26 cellular contexts compared by ENCODE assay signal in genomic region chr13:110211046-110211445, GRCh38.
A peak's percentile ranks its signal among the peaks of the same experiment; 100 is the strongest.
DNase-seq lines count a peak whose midpoint lies in the region; ATAC-seq, FAIRE-seq and TF ChIP-seq lines count a peak whose summit lies in the region.
"Had no signal": no experiment of that assay in that cellular context is flagged by ENCODE, and none has a peak within 500 bp of the region (broad histone marks: within the 10 kb centered on the region; RNA-seq: fewer than 3 reads in every experiment).

No MANE protein-coding gene starts in this region.

- H3K9ac ChIP-seq in BLaER1: no peak overlapping the region; the same call in 1 of the 2 replicates
- no peak overlapping the region for H3K9ac ChIP-seq in astrocyte (ENCODE audit: low read length)
- no peak overlapping the region for H3K9ac ChIP-seq in kidney (ENCODE audit: low read length in 2 of 2)
- H3K9ac ChIP-seq in smooth muscle cell (ENCODE audit: low read depth): no peak overlapping the region

- peaks cover 25% of the 10 kb centered on the region for H3K79me2 ChIP-seq in astrocyte (ENCODE audit: insufficient read depth, low read length)
- H3K79me2 ChIP-seq in smooth muscle cell (ENCODE audit: low read depth): peaks cover 68% of the 10 kb centered on the region

- H3K4me3 ChIP-seq in BLaER1 (no peak overlapping the region), astrocyte (ENCODE audit: insufficient read depth, low read depth, low read length) (no peak overlapping the region), kidney (ENCODE audit: low read length in 2 of 2) (no peak overlapping the region), smooth muscle cell (no peak overlapping the region)
- H3K4me3 ChIP-seq: A549, GM12878, GM23338 had no signal

- H3K9me3 ChIP-seq in BLaER1 (no peaks in the 10 kb centered on the region), astrocyte (ENCODE audit: insufficient read depth, low read depth, low read length) (no peaks in the 10 kb centered on the region), kidney (ENCODE audit: control insufficient read depth in 1 of 2, low read length in 2 of 2) (no peaks in the 10 kb centered on the region), smooth muscle cell (replicated peaks; ENCODE audit: low read depth) (no peaks in the 10 kb centered on the region)
- H3K9me3 ChIP-seq: A549, BE2C had no signal

- 96% methylated on average over 10 of the region's 10 CpGs for WGBS in smooth muscle cell (ENCODE audit: low lambda C conversion rate)

- intact Hi-C loops in kidney (cut with DNase I): no loop called here

- no peak overlapping the region for H2AFZ ChIP-seq in astrocyte (ENCODE audit: low read depth, low read length)
- H2AFZ ChIP-seq in smooth muscle cell (ENCODE audit: low read depth): no peak overlapping the region
- H2AFZ ChIP-seq: GM23338 had no signal

- no peak overlapping the region for H3K4me3 Mint-ChIP-seq in astrocyte (ENCODE audit: unreplicated experiment)
- H3K4me3 Mint-ChIP-seq: CD4-positive, CD25-positive, alpha-beta regulatory T cell; CD8-positive, alpha-beta memory T cell; GM23338; H9 had no signal

- TF ChIP-seq CTCF in astrocyte (IDR thresholded peaks at IDR 0.05; ENCODE audit: insufficient read depth, low read depth, low read length) (no peak), kidney (IDR thresholded peaks at IDR 0.05; ENCODE audit: borderline replicate concordance, extremely low read depth, insufficient read depth) (no peak), smooth muscle cell (IDR thresholded peaks at IDR 0.05; ENCODE audit: borderline replicate concordance, insufficient read depth, poor library complexity, severe bottlenecking) (no peak)

- peak overlapping the region; percentile 38 for H3K27ac Mint-ChIP-seq in astrocyte (ENCODE audit: unreplicated experiment)
- H3K27ac Mint-ChIP-seq: CD4-positive, CD25-positive, alpha-beta regulatory T cell; CD8-positive, alpha-beta memory T cell had no signal

- peaks cover 31% of the 10 kb centered on the region for H3K4me1 Mint-ChIP-seq in astrocyte (ENCODE audit: low read depth, unreplicated experiment)
- H3K4me1 Mint-ChIP-seq: CD4-positive, CD25-positive, alpha-beta regulatory T cell; CD8-positive, alpha-beta memory T cell had no signal

- DNase-seq in astrocyte (ENCODE audit: low read depth): no peak
- DNase-seq in kidney: peak; percentile 62
- no peak for DNase-seq in smooth muscle cell (lab: John Stamatoyannopoulos, UW; ENCODE audit: unreplicated experiment)
- DNase-seq in NCI-H2171 (lab: John Stamatoyannopoulos, UW): no peak
- no peak for DNase-seq in iPS-NIHi7 (ENCODE audit: extremely low spot score)
- DNase-seq in cerebellar cortex (ENCODE audit: low spot score): no peak
- DNase-seq: 8988T; ACHN; AML-193; BE2C; CD4-positive, CD25-positive, alpha-beta regulatory T cell; CD8-positive, alpha-beta memory T cell; DMS 273 treated with DMSO at 0.1 percent for 48 hours; DMS79; EL; GDM1; H9 had no signal

- H3K4me1 ChIP-seq in BLaER1 (peaks cover 36% of the 10 kb centered on the region), astrocyte (ENCODE audit: insufficient read depth, low read length) (peaks cover 12% of the 10 kb centered on the region), kidney (ENCODE audit: control insufficient read depth in 1 of 2, insufficient read depth in 1 of 2, low read depth in 1 of 2, low read length in 2 of 2) (peaks cover 7 to 10% of the 10 kb centered on the region in 2 donors), smooth muscle cell (ENCODE audit: low read depth) (peaks cover 6% of the 10 kb centered on the region)
- H3K4me1 ChIP-seq: A549, BE2C had no signal

- ATAC-seq in GM19328 (IDR thresholded peaks at IDR 0.05; ENCODE audit: unreplicated experiment): no peak
- ATAC-seq: A549, GM12878, GM23338, HCT116 had no signal

- peaks cover 51% of the 10 kb centered on the region for H3K36me3 Mint-ChIP-seq in astrocyte (ENCODE audit: low read depth, unreplicated experiment)
- H3K36me3 Mint-ChIP-seq: CD4-positive, CD25-positive, alpha-beta regulatory T cell; CD8-positive, alpha-beta memory T cell had no signal

- peak overlapping the region; percentile 44; the same call in 1 of the 2 replicates for H3K27ac ChIP-seq in BLaER1
- no peak overlapping the region for H3K27ac ChIP-seq in astrocyte (ENCODE audit: low read depth, low read length)
- H3K27ac ChIP-seq in kidney (ENCODE audit: low read depth in 2 of 2, low read length in 2 of 2): no peak overlapping the region
- H3K27ac ChIP-seq in smooth muscle cell (ENCODE audit: low read depth): peak overlapping the region; percentile 68
- H3K27ac ChIP-seq: A549, C4-2B had no signal

- H3K36me3 ChIP-seq in BLaER1: no peaks in the 10 kb centered on the region
- H3K36me3 ChIP-seq in astrocyte (ENCODE audit: insufficient read depth, low read length): peaks cover 68% of the 10 kb centered on the region
- H3K36me3 ChIP-seq in kidney (ENCODE audit: control insufficient read depth in 1 of 2, insufficient read depth in 2 of 2, low read length in 2 of 2): peaks cover 25 to 55% of the 10 kb centered on the region in 2 donors
- H3K36me3 ChIP-seq in smooth muscle cell (ENCODE audit: low read depth): peaks cover 36% of the 10 kb centered on the region
- H3K36me3 ChIP-seq: BE2C had no signal

- H3K27me3 ChIP-seq in BLaER1 (no peaks in the 10 kb centered on the region), astrocyte (ENCODE audit: insufficient read depth, low read length) (no peaks in the 10 kb centered on the region), smooth muscle cell (ENCODE audit: low read depth) (no peaks in the 10 kb centered on the region)

- no peaks in the 10 kb centered on the region for H3K27me3 Mint-ChIP-seq in astrocyte (ENCODE audit: low read depth, unreplicated experiment)

- FAIRE-seq in astrocyte (lab: Jason Lieb, UNC): no peak
- FAIRE-seq in kidney (lab: Jason Lieb, UNC): no peak
- FAIRE-seq: A549, D721Med, GM12878, GM19239 had no signal

- H3K4me2 ChIP-seq in BLaER1: peak overlapping the region; percentile 74
- H3K4me2 ChIP-seq in astrocyte (ENCODE audit: low read length): no peak overlapping the region
- no peak overlapping the region for H3K4me2 ChIP-seq in smooth muscle cell
- H3K4me2 ChIP-seq: A549, GM23338 had no signal

- H3K9me3 Mint-ChIP-seq in astrocyte (ENCODE audit: unreplicated experiment): no peaks in the 10 kb centered on the region
- H3K9me3 Mint-ChIP-seq: CD8-positive, alpha-beta memory T cell; GM23338; H9 had no signal

- H3F3A ChIP-seq in smooth muscle cell (ENCODE audit: low read depth): peaks cover 90% of the 10 kb centered on the region

- H4K20me1 ChIP-seq in BLaER1 (no peaks in the 10 kb centered on the region), astrocyte (ENCODE audit: insufficient read depth, low read length) (peaks cover 75% of the 10 kb centered on the region), smooth muscle cell (ENCODE audit: low read depth) (peaks cover 71% of the 10 kb centered on the region)

Comparison
In these comparisons a context has a peak if more than half of its experiments do, and no peak if none do; other contexts are left out.
1. H3K27ac ChIP-seq: peak in BLaER1 (single experiment) and smooth muscle cell (single experiment); none in astrocyte (single experiment) and kidney (0 of 2).